ENCODE assay signal across 8 cellular contexts in genomic region chr18:76823574-76823973, GRCh38. TPM values are rescaled to one million over a fixed set of nuclear protein-coding genes. Genes with fewer than 3 reads are reported as not detected.
DNase-seq lines count a peak whose midpoint lies in the region; ATAC-seq, FAIRE-seq and TF ChIP-seq lines count a peak whose summit lies in the region.

No MANE protein-coding gene starts in this region.

- H3K4me1 ChIP-seq in A549 (peaks cover 28% of the 10 kb centered on the region), hepatocyte (ENCODE audit: insufficient read depth) (peaks cover 12% of the 10 kb centered on the region)

- no peak for TF ChIP-seq RAD21 in A549 (conservative IDR thresholded peaks at IDR 0.05 in 1 of 2, IDR thresholded peaks at IDR 0.05 in 1 of 2)

- no peaks in the 10 kb centered on the region for H4K20me1 ChIP-seq in hepatocyte (ENCODE audit: insufficient read depth, poor library complexity, severe bottlenecking)

- no peaks in the 10 kb centered on the region for H3K36me3 ChIP-seq in hepatocyte (replicated peaks; ENCODE audit: insufficient read depth, low read depth)

- POLR2A ChIA-PET in A549 (lab: Yijun Ruan, JAX), result interaction anchor here (2.2 kb wide), 1 partner anchor 21 kb away, joined by 7 read pairs; no protein-coding TSS in a partner anchor

- H3K9me3 ChIP-seq in A549 (no peaks in the 10 kb centered on the region), hepatocyte (ENCODE audit: low read depth) (no peaks in the 10 kb centered on the region)

- H2AFZ ChIP-seq in hepatocyte, result peak overlapping the region; percentile 53

- 0% methylated on average over 1 of the region's 27 CpGs for WGBS in A549 (ENCODE audit: missing lambda C conversion rate)
- WGBS in hepatocyte (ENCODE audit: low lambda C conversion rate, missing lambda C conversion rate), result 8% methylated on average over 27 of the region's 27 CpGs

- H3K9me2 ChIP-seq in hepatocyte (replicated peaks; ENCODE audit: insufficient read depth), result no peaks in the 10 kb centered on the region

- H3K4me3 ChIP-seq in A549 (peak overlapping the region; percentile 71), hepatocyte (peak overlapping the region; percentile 85), skin epidermis (peak overlapping the region; percentile 54 to 86 (median 66))

- peak; percentile 47 to 50 for DNase-seq in A549 (ENCODE audit: low read depth in 1 of 2, low spot score in 1 of 2)
- peak; percentile 34 to 43 for DNase-seq in activated T-cell treated with anti-CD3 and anti-CD28 coated beads, Interleukin-2, amount 50 U/mL, for 48 hours
- DNase-seq in hepatocyte (ENCODE audit: low spot score), result peak; percentile 60
- no peak for DNase-seq in midbrain (lab: John Stamatoyannopoulos, UW)

- CTCF ChIA-PET in A549 (lab: Yijun Ruan, JAX), result interaction anchor here (0.9 to 2.5 kb wide), 6 partner anchors 19 to 172 kb away, joined by 3 to 20 read pairs (median 4); no protein-coding TSS in a partner anchor

- no peak for FAIRE-seq in A549 (lab: Jason Lieb, UNC)

- H3K27me3 ChIP-seq in hepatocyte, result no peaks in the 10 kb centered on the region

- H3K79me2 ChIP-seq in hepatocyte, result peaks cover 91% of the 10 kb centered on the region

- TF ChIP-seq EP300 in A549 (IDR thresholded peaks at IDR 0.05), result no peak

- ATAC-seq in A549 (peak; percentile 61 to 75), GM19463 (IDR thresholded peaks at IDR 0.05; ENCODE audit: unreplicated experiment) (peak; percentile 13), esophagus mucosa (no peak), GM21717 (IDR thresholded peaks at IDR 0.05; ENCODE audit: unreplicated experiment) (no peak)

- no peak; the same call in 1 of the 2 replicates for TF ChIP-seq POLR2A in A549 (IDR thresholded peaks at IDR 0.05; ENCODE audit: low read length)

- peak overlapping the region; percentile 92 to 100 for H3K27ac ChIP-seq in A549
- H3K27ac ChIP-seq in hepatocyte, result peak overlapping the region; percentile 86
- H3K27ac ChIP-seq in skin epidermis, result peak overlapping the region in 18 of 21 experiments; percentile 52 to 98 (median 86)

- peak overlapping the region; percentile 89 for H3K4me2 ChIP-seq in A549
- H3K4me2 ChIP-seq in hepatocyte, result peak overlapping the region; percentile 89

- TF ChIP-seq CTCF in A549 (IDR thresholded peaks at IDR 0.05), result peak; percentile 31
- peak; percentile 42 for TF ChIP-seq CTCF in hepatocyte (IDR thresholded peaks at IDR 0.05; ENCODE audit: poor library complexity)

TF ChIP-seq in A549, 52 proteins besides CTCF, POLR2A, EP300 and RAD21:
- no peak for TF ChIP-seq E2F6 (IDR thresholded peaks at IDR 0.05; ENCODE audit: borderline replicate concordance, low read depth)
- peak; percentile 88 for TF ChIP-seq CHD2 (IDR thresholded peaks at IDR 0.05; ENCODE audit: low read length, partially characterized antibody)
- no peak for TF ChIP-seq PHF8 (IDR thresholded peaks at IDR 0.05; ENCODE audit: borderline replicate concordance, low read depth)
- no peak for TF ChIP-seq CEBPB (IDR thresholded peaks at IDR 0.05)
- TF ChIP-seq BCL3 (IDR thresholded peaks at IDR 0.05), result no peak
- no peak for TF ChIP-seq HOXB13 (CRISPR knock-in tag; IDR thresholded peaks at IDR 0.05; ENCODE audit: low read depth)
- no peak for TF ChIP-seq FOSB (CRISPR knock-in tag; IDR thresholded peaks at IDR 0.05)
- no peak for TF ChIP-seq HES2 (IDR thresholded peaks at IDR 0.05)
- TF ChIP-seq REST (IDR thresholded peaks at IDR 0.05), result peak; percentile 91
- no peak for TF ChIP-seq BHLHE40 (IDR thresholded peaks at IDR 0.05; ENCODE audit: low read depth, low read length)
- no peak for TF ChIP-seq HMGXB4 (CRISPR knock-in tag; IDR thresholded peaks at IDR 0.05; ENCODE audit: borderline replicate concordance)
- no peak for TF ChIP-seq HDAC2 (IDR thresholded peaks at IDR 0.05)
- no peak for TF ChIP-seq RARB (CRISPR knock-in tag; IDR thresholded peaks at IDR 0.05)
- TF ChIP-seq ZFP36 (IDR thresholded peaks at IDR 0.05; ENCODE audit: borderline replicate concordance, partially characterized antibody), result no peak
- no peak for TF ChIP-seq ZSCAN20 (CRISPR knock-in tag; IDR thresholded peaks at IDR 0.05)
- no peak for TF ChIP-seq NPAS2 (CRISPR knock-in tag; IDR thresholded peaks at IDR 0.05; ENCODE audit: borderline replicate concordance)

RNA-seq across cellular contexts. Expression of gene ZNF236, which starts 1.2 kb away (rescaled TPM):
- 7.5 and 7.8 TPM in 2 replicates for polyA plus RNA-seq in A549 (2011; rRNA removed)
- polyA plus RNA-seq in A549 (2012; cell fraction: cytosol; rRNA removed), result 2.9 and 3.8 TPM in 2 replicates
- polyA plus RNA-seq in A549 (2012; cell fraction: nucleus; rRNA removed), result 7.7 and 8.4 TPM in 2 replicates
- polyA plus RNA-seq in A549 (2017; fragmentation: RNase III; extraction: RNeasy Plus Mini Kit Qiagen cat#74134 plus additional on column Dnase treatment), result 2.6 to 2.9 TPM (median 2.7 TPM) in 3 replicates
- 24.1 and 35.3 TPM in 2 replicates for polyA minus RNA-seq in A549 (2011; rRNA and poly(A)+ RNA removed)
- 7.5 and 8.2 TPM in 2 replicates for total RNA-seq in hepatocyte
- polyA plus RNA-seq in hepatocyte, result 7.4 and 8.5 TPM in 2 replicates
- 8.9 TPM for total RNA-seq in esophagus mucosa

Comparison
In these comparisons a context has a peak if more than half of its experiments do, and no peak if none do; other contexts are left out.
1. ATAC-seq: peak in A549 (2 of 2) and GM19463 (single experiment); none in esophagus mucosa (single experiment) and GM21717 (single experiment).
2. Peak in every context shown above with its lines, with median percentiles within 50 percentile points of each other: H3K27ac ChIP-seq and H3K4me3 ChIP-seq.